ENCODE assay signal across 27 cellular contexts in the genomic region with DNA sequence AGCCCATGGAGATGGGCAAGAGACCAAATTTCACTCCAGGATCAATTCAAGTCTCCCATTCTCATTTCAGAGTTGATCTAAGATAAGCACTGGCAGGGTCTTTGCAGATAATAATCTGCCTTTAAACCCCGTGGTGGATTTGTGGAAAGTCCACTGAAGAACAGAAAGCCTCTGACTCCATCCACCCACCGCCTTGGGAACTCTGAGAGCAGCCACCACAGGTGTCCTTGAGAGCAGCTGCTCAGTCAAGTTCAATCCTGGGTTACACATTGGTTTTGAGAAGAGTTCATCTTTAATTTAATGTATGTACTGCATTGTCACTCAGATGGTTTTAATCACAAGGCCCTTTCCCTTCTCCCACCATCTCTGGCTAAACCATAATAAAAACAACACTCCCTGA.
"Had no signal": no experiment of that assay in that cellular context is flagged by ENCODE, and none has a peak within 500 bp of the region (broad histone marks: within the 10 kb centered on the region; RNA-seq: fewer than 3 reads in every experiment).

No MANE protein-coding gene starts in this region.

- H3K4me1 Mint-ChIP-seq: activated naive CD8-positive, alpha-beta T cell treated with anti-CD3 and anti-CD28 coated beads, Interleukin-2, amount 10 ng/mL, durations not matched to agents 7 days and 5 days had no signal

- H3K27ac ChIP-seq: adrenal gland, breast epithelium, SK-N-MC had no signal

- H3K27me3 Mint-ChIP-seq: activated CD4-positive, alpha-beta memory T cell treated with anti-CD3 and anti-CD28 coated beads for 36 hours; activated CD4-positive, alpha-beta T cell treated with anti-CD3 and anti-CD28 coated beads, Interleukin-2, amount 10 ng/mL, durations not matched to agents 7 days and 5 days; activated naive CD4-positive, alpha-beta T cell treated with anti-CD3 and anti-CD28 coated beads, Interleukin-2, amount 10 ng/mL, durations not matched to agents 7 days and 5 days; activated naive CD8-positive, alpha-beta T cell treated with anti-CD3 and anti-CD28 coated beads, Interleukin-2, amount 10 ng/mL, durations not matched to agents 7 days and 5 days; activated T-helper 17 cell treated with anti-CD3 and anti-CD28 coated beads, Interleukin-2, amount 50 U/mL, for 72 hours had no signal

- H3K9me3 ChIP-seq: adrenal gland, breast epithelium, MG63 had no signal

- DNase-seq: activated CD4-positive, alpha-beta memory T cell treated with anti-CD3 and anti-CD28 coated beads for 36 hours; activated CD4-positive, alpha-beta T cell treated with anti-CD3 and anti-CD28 coated beads, Interleukin-2, amount 10 ng/mL, durations not matched to agents 7 days and 5 days; activated CD4-positive, CD25-positive, alpha-beta regulatory T cell; activated CD8-positive, alpha-beta memory T cell treated with anti-CD3 and anti-CD28 coated beads for 24 hours; activated gamma-delta T cell; activated naive CD4-positive, alpha-beta T cell treated with anti-CD3 and anti-CD28 coated beads, Interleukin-2, amount 10 ng/mL, durations not matched to agents 7 days and 5 days; activated naive CD8-positive, alpha-beta T cell treated with anti-CD3 and anti-CD28 coated beads, Interleukin-2, amount 10 ng/mL, durations not matched to agents 7 days and 5 days; activated T-cell treated with anti-CD3 and anti-CD28 coated beads for 4 hours; activated T-cell treated with anti-CD3 and anti-CD28 coated beads, Interleukin-2, amount 50 U/mL, for 48 hours; adrenal gland; aorta; MG63; MV-4-11; NCI-H1092 treated with DMSO at 0.1 percent for 48 hours; NCI-H1417 treated with DMSO at 0.1 percent for 48 hours; NCI-H1694; NCI-H2029; NCI-H2107; NCI-H2171 treated with DMSO at 0.1 percent for 48 hours; NCI-H226; NCI-H526; NCI-H774; SIG-M5; T-helper 1 cell had no signal

- H3K36me3 ChIP-seq: adrenal gland, breast epithelium had no signal

- H3K9me3 Mint-ChIP-seq: activated CD4-positive, alpha-beta memory T cell treated with anti-CD3 and anti-CD28 coated beads for 36 hours; activated CD4-positive, alpha-beta T cell treated with anti-CD3 and anti-CD28 coated beads, Interleukin-2, amount 10 ng/mL, durations not matched to agents 7 days and 5 days; activated naive CD4-positive, alpha-beta T cell treated with anti-CD3 and anti-CD28 coated beads, Interleukin-2, amount 10 ng/mL, durations not matched to agents 7 days and 5 days; activated naive CD8-positive, alpha-beta T cell treated with anti-CD3 and anti-CD28 coated beads, Interleukin-2, amount 10 ng/mL, durations not matched to agents 7 days and 5 days; activated T-helper 17 cell treated with anti-CD3 and anti-CD28 coated beads, Interleukin-2, amount 50 U/mL, for 72 hours had no signal

- H3K4me1 ChIP-seq: adrenal gland, breast epithelium had no signal

- H3K4me3 Mint-ChIP-seq: activated CD4-positive, alpha-beta memory T cell treated with anti-CD3 and anti-CD28 coated beads for 36 hours; activated CD4-positive, alpha-beta T cell treated with anti-CD3 and anti-CD28 coated beads, Interleukin-2, amount 10 ng/mL, durations not matched to agents 7 days and 5 days; activated naive CD4-positive, alpha-beta T cell treated with anti-CD3 and anti-CD28 coated beads, Interleukin-2, amount 10 ng/mL, durations not matched to agents 7 days and 5 days; activated naive CD8-positive, alpha-beta T cell treated with anti-CD3 and anti-CD28 coated beads, Interleukin-2, amount 10 ng/mL, durations not matched to agents 7 days and 5 days; activated T-helper 17 cell treated with anti-CD3 and anti-CD28 coated beads, Interleukin-2, amount 50 U/mL, for 72 hours had no signal

- H3K27ac Mint-ChIP-seq: activated CD4-positive, alpha-beta memory T cell treated with anti-CD3 and anti-CD28 coated beads for 36 hours; activated CD4-positive, alpha-beta T cell treated with anti-CD3 and anti-CD28 coated beads, Interleukin-2, amount 10 ng/mL, durations not matched to agents 7 days and 5 days; activated naive CD4-positive, alpha-beta T cell treated with anti-CD3 and anti-CD28 coated beads, Interleukin-2, amount 10 ng/mL, durations not matched to agents 7 days and 5 days; activated naive CD8-positive, alpha-beta T cell treated with anti-CD3 and anti-CD28 coated beads, Interleukin-2, amount 10 ng/mL, durations not matched to agents 7 days and 5 days; activated T-helper 17 cell treated with anti-CD3 and anti-CD28 coated beads, Interleukin-2, amount 50 U/mL, for 72 hours had no signal

- H3K36me3 Mint-ChIP-seq: activated naive CD8-positive, alpha-beta T cell treated with anti-CD3 and anti-CD28 coated beads, Interleukin-2, amount 10 ng/mL, durations not matched to agents 7 days and 5 days had no signal

- H3K27me3 ChIP-seq: adrenal gland, breast epithelium, MG63 had no signal

- H3K4me3 ChIP-seq: adrenal gland, breast epithelium, MG63, SK-N-MC had no signal
